ENCODE assay signal across 17 cellular contexts in genomic region chrX:108223606-108224005, GRCh38.
A peak's percentile ranks its signal among the peaks of the same experiment; 100 is the strongest.
DNase-seq lines count a peak whose midpoint lies in the region; ATAC-seq and TF ChIP-seq lines count a peak whose summit lies in the region.
"Had no signal": no experiment of that assay in that cellular context is flagged by ENCODE, and none has a peak within 500 bp of the region (broad histone marks: within the 10 kb centered on the region; RNA-seq: fewer than 3 reads in every experiment).

No MANE protein-coding gene starts in this region.

- H4K5ac ChIP-seq in IMR-90 (ENCODE audit: low read depth, low read length) = peak overlapping the region; percentile 15; the same call in 1 of the 2 replicates

- H3K9me3 Mint-ChIP-seq in activated naive CD8-positive, alpha-beta T cell treated with anti-CD3 and anti-CD28 coated beads, Interleukin-2, amount 50 U/mL, for 24 hours = no peaks in the 10 kb centered on the region
- H3K9me3 Mint-ChIP-seq: CD14-positive monocyte had no signal

- CTCF ChIA-PET in IMR-90 (lab: Yijun Ruan, JAX) = interaction anchor here (1.0 to 1.8 kb wide), 3 partner anchors 76 to 81 kb away, joined by 3 to 9 read pairs (median 3); no protein-coding TSS in a partner anchor

- H2BK12ac ChIP-seq in trophoblast cell (ENCODE audit: low read length) = no peak overlapping the region

- no peak overlapping the region for H4K12ac ChIP-seq in trophoblast cell (ENCODE audit: low read depth, low read length)

- no peaks in the 10 kb centered on the region for H3K9me1 ChIP-seq in IMR-90 (ENCODE audit: insufficient read depth, low read length)

- H4K91ac ChIP-seq in IMR-90 (ENCODE audit: insufficient read depth, low read depth, low read length) = 0 out of 2 replicates have a peak overlapping the region, but pooled peaks have one; percentile 9
- H4K91ac ChIP-seq in trophoblast cell (ENCODE audit: low read depth, low read length) = peak overlapping the region; percentile 21

- H3K4me1 ChIP-seq in IMR-90 (ENCODE audit: control insufficient read depth, insufficient read depth, low read length) = peaks cover 2% of the 10 kb centered on the region; the same call in 1 of the 2 replicates
- H3K4me1 ChIP-seq in fibroblast of lung (ENCODE audit: control insufficient read depth, extremely low read depth, insufficient read depth, low read length) = no peaks in the 10 kb centered on the region
- peaks cover 0 to 3% of the 10 kb centered on the region in 2 experiments for H3K4me1 ChIP-seq in trophoblast cell (ENCODE audit: control insufficient read depth in 1 of 2, insufficient read depth in 2 of 2, low read length in 2 of 2)

- no peak overlapping the region for H2AK9ac ChIP-seq in IMR-90 (replicated peaks; ENCODE audit: low read depth, low read length, poor library complexity)

- dilution Hi-C loops in IMR-90 (cut with HindIII; ENCODE audit: low sequenced_read_pairs, unreplicated experiment) = no loop called here

- no peak overlapping the region for H2BK15ac ChIP-seq in IMR-90 (ENCODE audit: low read depth, low read length)

- H3K27me3 Mint-ChIP-seq in activated naive CD8-positive, alpha-beta T cell treated with anti-CD3 and anti-CD28 coated beads, Interleukin-2, amount 50 U/mL, for 24 hours = peaks cover 2% of the 10 kb centered on the region

- H3K14ac ChIP-seq in IMR-90 (replicated peaks; ENCODE audit: low read depth, low read length) = no peak overlapping the region
- no peak overlapping the region for H3K14ac ChIP-seq in trophoblast cell (ENCODE audit: low read length)

- POLR2A ChIA-PET in IMR-90 (lab: Charles Lee; ENCODE audit: unreplicated experiment) = no interaction called here

- H3K4me2 ChIP-seq in IMR-90 (ENCODE audit: low read depth, low read length) (no peak overlapping the region), fibroblast of lung (ENCODE audit: extremely low read depth, insufficient read depth, low read length) (no peak overlapping the region), trophoblast cell (ENCODE audit: low read length) (no peak overlapping the region)

- no peak for TF ChIP-seq POLR2A in IMR-90 (IDR thresholded peaks at IDR 0.05; ENCODE audit: low read depth, low read length)

- TF ChIP-seq RAD21 in IMR-90 (IDR thresholded peaks at IDR 0.05; ENCODE audit: low read length) = no peak

- WGBS in IMR-90 (ENCODE audit: extremely low coverage in 2 of 2, insufficient read length in 1 of 2), 2 experiments = 50% methylated on average over 1 of the region's 4 CpGs; no CpG with 5 or more reads in 1 of the 2 experiments
- no CpG with 5 or more reads among the region's 4 CpGs for WGBS in trophoblast cell (ENCODE audit: extremely low coverage, insufficient coverage, insufficient read length)

- peak; percentile 29; the same call in 1 of the 2 replicates for ATAC-seq in IMR-90 (ENCODE audit: low read depth)
- ATAC-seq in activated naive CD8-positive, alpha-beta T cell treated with anti-CD3 and anti-CD28 coated beads, Interleukin-2, amount 50 U/mL, for 24 hours = no peak

- H3K27me3 ChIP-seq in IMR-90 (ENCODE audit: control insufficient read depth, insufficient read depth, low read length) (peaks cover 12% of the 10 kb centered on the region), fibroblast of lung (ENCODE audit: control insufficient read depth, insufficient read depth, low read length) (peaks cover 3% of the 10 kb centered on the region), trophoblast cell (ENCODE audit: insufficient read depth, low read length) (no peaks in the 10 kb centered on the region)

- TF ChIP-seq CTCF in IMR-90 (conservative IDR thresholded peaks at IDR 0.05; ENCODE audit: low read depth, low read length) (no peak), fibroblast of lung (conservative IDR thresholded peaks at IDR 0.05 in 1 of 2, IDR thresholded peaks at IDR 0.05 in 1 of 2; ENCODE audit: low read depth in 1 of 2, low read length in 2 of 2) (no peak)

- H3K4me3 ChIP-seq in IMR-90 (ENCODE audit: insufficient read depth, low read depth, low read length) = no peak overlapping the region
- no peak overlapping the region for H3K4me3 ChIP-seq in fibroblast of lung (replicated peaks in 1 of 4; ENCODE audit: control extremely low read depth in 1 of 4, insufficient read depth in 1 of 4, low read depth in 3 of 4, low read length in 4 of 4)
- no peak overlapping the region for H3K4me3 ChIP-seq in trophoblast cell (ENCODE audit: low read depth, low read length)
- H3K4me3 ChIP-seq: HAP-1 had no signal

- peak overlapping the region; percentile 17; the same call in 1 of the 2 replicates for H3K18ac ChIP-seq in IMR-90 (ENCODE audit: low read depth, low read length)
- no peak overlapping the region for H3K18ac ChIP-seq in trophoblast cell (ENCODE audit: low read length)

- no TSS peak for BruUV-seq in IMR-90 (replicated peaks; lab: Mats Ljungman, UMichigan)

- no peak overlapping the region for H3K56ac ChIP-seq in IMR-90 (ENCODE audit: extremely low read depth, insufficient read depth, low read length)

- DNase-seq in IMR-90 (no peak), fibroblast of lung (ENCODE audit: low read depth in 2 of 2) (peak; percentile 1 to 36), left kidney (ENCODE audit: low read depth, low spot score) (peak; percentile 63), trophoblast cell (no peak), A172 (ENCODE audit: low spot score) (no peak), NCI-H345 treated with DMSO at 0.1 percent for 48 hours (lab: John Stamatoyannopoulos, UW; ENCODE audit: unreplicated experiment) (no peak)
- no peak for DNase-seq in activated CD8-positive, alpha-beta memory T cell treated with anti-CD3 and anti-CD28 coated beads, Interleukin-2, amount 50 U/mL, for 48 hours
- DNase-seq in activated naive CD8-positive, alpha-beta T cell treated with anti-CD3 and anti-CD28 coated beads, Interleukin-2, amount 50 U/mL, for 24 hours = no peak
- DNase-seq: ACHN, AML-193, COR-L47, NCI-H1092, NCI-H146, NCI-H2227 treated with DMSO at 0.1 percent for 48 hours, NCI-H524 treated with DMSO at 0.1 percent for 48 hours had no signal

- intact Hi-C loops in IMR-90 (cut with micrococcal nuclease) = loop anchor here (2.0 kb wide), 2 partner anchors 215 to 313 kb away; partner anchors contain the start of genes COL4A5 and COL4A6

- H2BK120ac ChIP-seq in IMR-90 (ENCODE audit: low read depth, low read length) (peak overlapping the region; percentile 36; the same call in 1 of the 2 replicates), trophoblast cell (ENCODE audit: insufficient read depth, low read length, poor library complexity) (no peak overlapping the region)

- in situ Hi-C loops in IMR-90 (cut with MboI; ENCODE audit: low sequenced_read_pairs) = loop anchor here (10.0 kb wide), 1 partner anchor 331 kb away; no protein-coding TSS in a partner anchor

- no peaks in the 10 kb centered on the region for H3K79me1 ChIP-seq in IMR-90 (ENCODE audit: low read depth in 1 of 2, low read length in 2 of 2)
- H3K79me1 ChIP-seq in trophoblast cell (ENCODE audit: low read length) = no peaks in the 10 kb centered on the region

- H4K20me1 ChIP-seq in IMR-90 (ENCODE audit: insufficient read depth, low read length) = no peaks in the 10 kb centered on the region
- H4K20me1 ChIP-seq in fibroblast of lung (ENCODE audit: control insufficient read depth, extremely low read depth, insufficient read depth, low read length) = no peaks in the 10 kb centered on the region

- peak overlapping the region; percentile 41 for H3K4ac ChIP-seq in IMR-90 (ENCODE audit: low read depth, low read length)
- no peak overlapping the region for H3K4ac ChIP-seq in trophoblast cell (ENCODE audit: low read depth, low read length)

- H3K23ac ChIP-seq in IMR-90 (ENCODE audit: low read depth, low read length) (no peak overlapping the region), trophoblast cell (ENCODE audit: low read length) (no peak overlapping the region)

- no peak overlapping the region for H3K27ac Mint-ChIP-seq in activated naive CD8-positive, alpha-beta T cell treated with anti-CD3 and anti-CD28 coated beads, Interleukin-2, amount 50 U/mL, for 24 hours
- H3K27ac Mint-ChIP-seq: CD14-positive monocyte had no signal

- H3K4me1 Mint-ChIP-seq in activated naive CD8-positive, alpha-beta T cell treated with anti-CD3 and anti-CD28 coated beads, Interleukin-2, amount 50 U/mL, for 24 hours = no peaks in the 10 kb centered on the region

- peak overlapping the region; percentile 54; the same call in 1 of the 2 replicates for H3K27ac ChIP-seq in IMR-90 (ENCODE audit: insufficient read depth, low read length)
- H3K27ac ChIP-seq in fibroblast of lung (ENCODE audit: insufficient read depth, low read length) = no peak overlapping the region
- H3K27ac ChIP-seq in trophoblast cell (ENCODE audit: low read depth, low read length) = no peak overlapping the region

- peak overlapping the region in 1 of 2 experiments; percentile 60; a peak in 1 of 4 replicates for H4K8ac ChIP-seq in IMR-90 (ENCODE audit: low read depth in 2 of 2, low read length in 2 of 2)
- no peak overlapping the region for H4K8ac ChIP-seq in trophoblast cell (ENCODE audit: low read depth, low read length)

- H2BK20ac ChIP-seq in IMR-90 (ENCODE audit: low read depth, low read length) = peak overlapping the region; percentile 39; the same call in 1 of the 2 replicates

- H3K9ac ChIP-seq in IMR-90 (ENCODE audit: low read depth, low read length) (no peak overlapping the region), fibroblast of lung (ENCODE audit: insufficient read depth, low read length) (no peak overlapping the region), trophoblast cell (ENCODE audit: low read length) (no peak overlapping the region)

- no peaks in the 10 kb centered on the region for H3K36me3 Mint-ChIP-seq in activated naive CD8-positive, alpha-beta T cell treated with anti-CD3 and anti-CD28 coated beads, Interleukin-2, amount 50 U/mL, for 24 hours (ENCODE audit: low read depth)
- H3K36me3 Mint-ChIP-seq: CD14-positive monocyte had no signal

- H2AFZ ChIP-seq in IMR-90 (replicated peaks; ENCODE audit: low read length, poor library complexity) (no peak overlapping the region), fibroblast of lung (ENCODE audit: low read length) (no peak overlapping the region), trophoblast cell (ENCODE audit: insufficient read depth, low read length, poor library complexity) (no peak overlapping the region)

- H3K9me3 ChIP-seq in IMR-90 (ENCODE audit: control insufficient read depth, insufficient read depth, low read length) (no peaks in the 10 kb centered on the region), fibroblast of lung (ENCODE audit: control insufficient read depth, insufficient read depth, low read depth, low read length) (no peaks in the 10 kb centered on the region), trophoblast cell (ENCODE audit: insufficient read depth, low read depth, low read length) (no peaks in the 10 kb centered on the region)
- H3K9me3 ChIP-seq: HAP-1 had no signal

- H3K36me3 ChIP-seq in IMR-90 (ENCODE audit: control insufficient read depth, insufficient read depth, low read length) (no peaks in the 10 kb centered on the region), fibroblast of lung (ENCODE audit: control insufficient read depth, insufficient read depth, low read length) (no peaks in the 10 kb centered on the region), trophoblast cell (ENCODE audit: control insufficient read depth in 1 of 2, insufficient read depth in 2 of 2, low read length in 2 of 2) (no peaks in the 10 kb centered on the region)
- H3K36me3 ChIP-seq: HAP-1 had no signal

- H3K79me2 ChIP-seq in fibroblast of lung (ENCODE audit: control insufficient read depth, insufficient read depth, low read length) = no peaks in the 10 kb centered on the region
- H3K79me2 ChIP-seq in trophoblast cell (ENCODE audit: control insufficient read depth, insufficient read depth, low read length, poor library complexity) = no peaks in the 10 kb centered on the region

- no peak overlapping the region for H3K4me3 Mint-ChIP-seq in activated naive CD8-positive, alpha-beta T cell treated with anti-CD3 and anti-CD28 coated beads, Interleukin-2, amount 50 U/mL, for 24 hours
- H3K4me3 Mint-ChIP-seq: CD14-positive monocyte had no signal

- H2AK5ac ChIP-seq in IMR-90 (ENCODE audit: low read depth, low read length) (no peak overlapping the region), trophoblast cell (ENCODE audit: low read length) (peak overlapping the region; percentile 69)

- H2BK5ac ChIP-seq in IMR-90 (ENCODE audit: low read depth, low read length, poor library complexity, severe bottlenecking) = no peak overlapping the region
- no peak overlapping the region for H2BK5ac ChIP-seq in trophoblast cell (ENCODE audit: low read depth, low read length, poor library complexity)

Comparison
In these comparisons a context has a peak if more than half of its experiments do, and no peak if none do; other contexts are left out.
1. DNase-seq: peak in fibroblast of lung (2 of 2) and left kidney (single experiment); none in IMR-90 (single experiment), trophoblast cell (0 of 2), A172 (single experiment), activated CD8-positive, alpha-beta memory T cell treated with anti-CD3 and anti-CD28 coated beads, Interleukin-2, amount 50 U/mL, for 48 hours (single experiment), NCI-H345 treated with DMSO at 0.1 percent for 48 hours (single experiment) and activated naive CD8-positive, alpha-beta T cell treated with anti-CD3 and anti-CD28 coated beads, Interleukin-2, amount 50 U/mL, for 24 hours (single experiment).